ENCODE assay signal across 1 cellular context in genomic region chr7:47344171-47344955, GRCh38.
TF ChIP-seq lines count a peak whose summit lies in the region.

No MANE protein-coding gene starts in this region.

TF ChIP-seq in GM23338, 12 proteins besides CTCF, POLR2A, EP300 and RAD21 (continued from another document):
- TF ChIP-seq, protein P1, sequence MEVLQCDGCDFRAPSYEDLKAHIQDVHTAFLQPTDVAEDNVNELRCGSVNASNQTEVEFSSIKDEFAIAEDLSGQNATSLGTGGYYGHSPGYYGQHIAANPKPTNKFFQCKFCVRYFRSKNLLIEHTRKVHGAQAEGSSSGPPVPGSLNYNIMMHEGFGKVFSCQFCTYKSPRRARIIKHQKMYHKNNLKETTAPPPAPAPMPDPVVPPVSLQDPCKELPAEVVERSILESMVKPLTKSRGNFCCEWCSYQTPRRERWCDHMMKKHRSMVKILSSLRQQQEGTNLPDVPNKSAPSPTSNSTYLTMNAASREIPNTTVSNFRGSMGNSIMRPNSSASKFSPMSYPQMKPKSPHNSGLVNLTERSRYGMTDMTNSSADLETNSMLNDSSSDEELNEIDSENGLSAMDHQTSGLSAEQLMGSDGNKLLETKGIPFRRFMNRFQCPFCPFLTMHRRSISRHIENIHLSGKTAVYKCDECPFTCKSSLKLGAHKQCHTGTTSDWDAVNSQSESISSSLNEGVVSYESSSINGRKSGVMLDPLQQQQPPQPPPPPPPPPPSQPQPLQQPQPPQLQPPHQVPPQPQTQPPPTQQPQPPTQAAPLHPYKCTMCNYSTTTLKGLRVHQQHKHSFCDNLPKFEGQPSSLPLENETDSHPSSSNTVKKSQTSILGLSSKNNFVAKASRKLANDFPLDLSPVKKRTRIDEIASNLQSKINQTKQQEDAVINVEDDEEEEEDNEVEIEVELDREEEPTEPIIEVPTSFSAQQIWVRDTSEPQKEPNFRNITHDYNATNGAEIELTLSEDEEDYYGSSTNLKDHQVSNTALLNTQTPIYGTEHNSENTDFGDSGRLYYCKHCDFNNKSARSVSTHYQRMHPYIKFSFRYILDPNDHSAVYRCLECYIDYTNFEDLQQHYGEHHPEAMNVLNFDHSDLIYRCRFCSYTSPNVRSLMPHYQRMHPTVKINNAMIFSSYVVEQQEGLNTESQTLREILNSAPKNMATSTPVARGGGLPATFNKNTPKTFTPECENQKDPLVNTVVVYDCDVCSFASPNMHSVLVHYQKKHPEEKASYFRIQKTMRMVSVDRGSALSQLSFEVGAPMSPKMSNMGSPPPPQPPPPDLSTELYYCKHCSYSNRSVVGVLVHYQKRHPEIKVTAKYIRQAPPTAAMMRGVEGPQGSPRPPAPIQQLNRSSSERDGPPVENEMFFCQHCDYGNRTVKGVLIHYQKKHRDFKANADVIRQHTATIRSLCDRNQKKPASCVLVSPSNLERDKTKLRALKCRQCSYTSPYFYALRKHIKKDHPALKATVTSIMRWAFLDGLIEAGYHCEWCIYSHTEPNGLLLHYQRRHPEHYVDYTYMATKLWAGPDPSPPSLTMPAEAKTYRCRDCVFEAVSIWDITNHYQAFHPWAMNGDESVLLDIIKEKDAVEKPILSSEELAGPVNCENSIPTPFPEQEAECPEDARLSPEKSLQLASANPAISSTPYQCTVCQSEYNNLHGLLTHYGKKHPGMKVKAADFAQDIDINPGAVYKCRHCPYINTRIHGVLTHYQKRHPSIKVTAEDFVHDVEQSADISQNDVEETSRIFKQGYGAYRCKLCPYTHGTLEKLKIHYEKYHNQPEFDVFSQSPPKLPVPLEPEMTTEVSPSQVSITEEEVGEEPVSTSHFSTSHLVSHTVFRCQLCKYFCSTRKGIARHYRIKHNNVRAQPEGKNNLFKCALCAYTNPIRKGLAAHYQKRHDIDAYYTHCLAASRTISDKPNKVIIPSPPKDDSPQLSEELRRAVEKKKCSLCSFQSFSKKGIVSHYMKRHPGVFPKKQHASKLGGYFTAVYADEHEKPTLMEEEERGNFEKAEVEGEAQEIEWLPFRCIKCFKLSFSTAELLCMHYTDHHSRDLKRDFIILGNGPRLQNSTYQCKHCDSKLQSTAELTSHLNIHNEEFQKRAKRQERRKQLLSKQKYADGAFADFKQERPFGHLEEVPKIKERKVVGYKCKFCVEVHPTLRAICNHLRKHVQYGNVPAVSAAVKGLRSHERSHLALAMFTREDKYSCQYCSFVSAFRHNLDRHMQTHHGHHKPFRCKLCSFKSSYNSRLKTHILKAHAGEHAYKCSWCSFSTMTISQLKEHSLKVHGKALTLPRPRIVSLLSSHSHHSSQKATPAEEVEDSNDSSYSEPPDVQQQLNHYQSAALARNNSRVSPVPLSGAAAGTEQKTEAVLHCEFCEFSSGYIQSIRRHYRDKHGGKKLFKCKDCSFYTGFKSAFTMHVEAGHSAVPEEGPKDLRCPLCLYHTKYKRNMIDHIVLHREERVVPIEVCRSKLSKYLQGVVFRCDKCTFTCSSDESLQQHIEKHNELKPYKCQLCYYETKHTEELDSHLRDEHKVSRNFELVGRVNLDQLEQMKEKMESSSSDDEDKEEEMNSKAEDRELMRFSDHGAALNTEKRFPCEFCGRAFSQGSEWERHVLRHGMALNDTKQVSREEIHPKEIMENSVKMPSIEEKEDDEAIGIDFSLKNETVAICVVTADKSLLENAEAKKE (CRISPR knock-in tag; IDR thresholded peaks at IDR 0.05), result no peak
- TF ChIP-seq POLR2AphosphoS5 (IDR thresholded peaks at IDR 0.05; ENCODE audit: low read depth), result no peak
- no peak for TF ChIP-seq NANOG (IDR thresholded peaks at IDR 0.05; ENCODE audit: borderline replicate concordance)
- no peak for TF ChIP-seq STAT1 (IDR thresholded peaks at IDR 0.05; ENCODE audit: unreplicated experiment)
- TF ChIP-seq EZH2 (IDR thresholded peaks at IDR 0.05; ENCODE audit: low read depth, unreplicated experiment), result no peak
- no peak for TF ChIP-seq REST (IDR thresholded peaks at IDR 0.05; ENCODE audit: unreplicated experiment)
- no peak for TF ChIP-seq ETS1 (IDR thresholded peaks at IDR 0.05)
